In the genomic region with DNA sequence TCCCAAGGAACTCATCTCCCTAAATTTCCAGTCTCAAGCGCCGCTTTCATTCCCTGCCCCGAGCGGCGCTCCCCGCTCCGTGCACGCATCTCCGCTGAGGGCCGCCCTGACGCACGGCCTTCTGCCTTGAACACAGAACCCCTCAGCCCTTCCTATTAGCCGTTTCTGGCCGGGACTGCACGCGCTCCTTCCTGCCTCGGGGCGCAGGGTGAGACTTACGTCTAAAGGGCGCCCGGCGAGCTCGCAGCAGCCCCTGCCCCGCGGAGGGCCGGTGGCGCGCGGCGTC, we compare ENCODE assay signal across 1 cellular context.
TF ChIP-seq lines count a peak whose summit lies in the region.

No MANE protein-coding gene starts in this region.

TF ChIP-seq in K562, 482 proteins besides CTCF, POLR2A, EP300 and RAD21 (continued from another document and continues in another):
- TF ChIP-seq, protein P1, sequence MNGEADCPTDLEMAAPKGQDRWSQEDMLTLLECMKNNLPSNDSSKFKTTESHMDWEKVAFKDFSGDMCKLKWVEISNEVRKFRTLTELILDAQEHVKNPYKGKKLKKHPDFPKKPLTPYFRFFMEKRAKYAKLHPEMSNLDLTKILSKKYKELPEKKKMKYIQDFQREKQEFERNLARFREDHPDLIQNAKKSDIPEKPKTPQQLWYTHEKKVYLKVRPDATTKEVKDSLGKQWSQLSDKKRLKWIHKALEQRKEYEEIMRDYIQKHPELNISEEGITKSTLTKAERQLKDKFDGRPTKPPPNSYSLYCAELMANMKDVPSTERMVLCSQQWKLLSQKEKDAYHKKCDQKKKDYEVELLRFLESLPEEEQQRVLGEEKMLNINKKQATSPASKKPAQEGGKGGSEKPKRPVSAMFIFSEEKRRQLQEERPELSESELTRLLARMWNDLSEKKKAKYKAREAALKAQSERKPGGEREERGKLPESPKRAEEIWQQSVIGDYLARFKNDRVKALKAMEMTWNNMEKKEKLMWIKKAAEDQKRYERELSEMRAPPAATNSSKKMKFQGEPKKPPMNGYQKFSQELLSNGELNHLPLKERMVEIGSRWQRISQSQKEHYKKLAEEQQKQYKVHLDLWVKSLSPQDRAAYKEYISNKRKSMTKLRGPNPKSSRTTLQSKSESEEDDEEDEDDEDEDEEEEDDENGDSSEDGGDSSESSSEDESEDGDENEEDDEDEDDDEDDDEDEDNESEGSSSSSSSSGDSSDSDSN (IDR thresholded peaks at IDR 0.05; ENCODE audit: borderline replicate concordance in 1 of 2, low read depth in 2 of 2, low read length in 2 of 2): no peak; a peak in 1 of 4 replicates
- TF ChIP-seq ZNF354B (CRISPR knock-in tag; IDR thresholded peaks at IDR 0.05): no peak
- TF ChIP-seq MYC (IDR thresholded peaks at IDR 0.05; ENCODE audit: low read depth, low read length): 0 out of 2 replicates have a peak, but pooled peaks have one; percentile 1
- TF ChIP-seq MYC (CRISPR knock-in tag; IDR thresholded peaks at IDR 0.05; ENCODE audit: borderline replicate concordance, low read depth): no peak
- TF ChIP-seq, protein P2, sequence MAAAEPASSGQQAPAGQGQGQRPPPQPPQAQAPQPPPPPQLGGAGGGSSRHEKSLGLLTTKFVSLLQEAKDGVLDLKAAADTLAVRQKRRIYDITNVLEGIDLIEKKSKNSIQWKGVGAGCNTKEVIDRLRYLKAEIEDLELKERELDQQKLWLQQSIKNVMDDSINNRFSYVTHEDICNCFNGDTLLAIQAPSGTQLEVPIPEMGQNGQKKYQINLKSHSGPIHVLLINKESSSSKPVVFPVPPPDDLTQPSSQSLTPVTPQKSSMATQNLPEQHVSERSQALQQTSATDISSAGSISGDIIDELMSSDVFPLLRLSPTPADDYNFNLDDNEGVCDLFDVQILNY (CRISPR knock-in tag; IDR thresholded peaks at IDR 0.05): 0 out of 2 replicates have a peak, but pooled peaks have one; percentile 38
- TF ChIP-seq ATF1 (CRISPR knock-in tag; IDR thresholded peaks at IDR 0.05): no peak
- TF ChIP-seq ATF1 (tag; IDR thresholded peaks at IDR 0.05): peak; percentile 27; the same call in 1 of the 2 replicates
- TF ChIP-seq, protein P3, sequence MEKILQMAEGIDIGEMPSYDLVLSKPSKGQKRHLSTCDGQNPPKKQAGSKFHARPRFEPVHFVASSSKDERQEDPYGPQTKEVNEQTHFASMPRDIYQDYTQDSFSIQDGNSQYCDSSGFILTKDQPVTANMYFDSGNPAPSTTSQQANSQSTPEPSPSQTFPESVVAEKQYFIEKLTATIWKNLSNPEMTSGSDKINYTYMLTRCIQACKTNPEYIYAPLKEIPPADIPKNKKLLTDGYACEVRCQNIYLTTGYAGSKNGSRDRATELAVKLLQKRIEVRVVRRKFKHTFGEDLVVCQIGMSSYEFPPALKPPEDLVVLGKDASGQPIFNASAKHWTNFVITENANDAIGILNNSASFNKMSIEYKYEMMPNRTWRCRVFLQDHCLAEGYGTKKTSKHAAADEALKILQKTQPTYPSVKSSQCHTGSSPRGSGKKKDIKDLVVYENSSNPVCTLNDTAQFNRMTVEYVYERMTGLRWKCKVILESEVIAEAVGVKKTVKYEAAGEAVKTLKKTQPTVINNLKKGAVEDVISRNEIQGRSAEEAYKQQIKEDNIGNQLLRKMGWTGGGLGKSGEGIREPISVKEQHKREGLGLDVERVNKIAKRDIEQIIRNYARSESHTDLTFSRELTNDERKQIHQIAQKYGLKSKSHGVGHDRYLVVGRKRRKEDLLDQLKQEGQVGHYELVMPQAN (IDR thresholded peaks at IDR 0.05; ENCODE audit: borderline replicate concordance): no peak
- no peak for TF ChIP-seq RNF2 (IDR thresholded peaks at IDR 0.05)
- 0 out of 2 replicates have a peak, but pooled peaks have one; percentile 37 for TF ChIP-seq ZNF24 (IDR thresholded peaks at IDR 0.05)
- no peak for TF ChIP-seq ZKSCAN1 (IDR thresholded peaks at IDR 0.05; ENCODE audit: low read depth, low read length)
- TF ChIP-seq, protein P4, sequence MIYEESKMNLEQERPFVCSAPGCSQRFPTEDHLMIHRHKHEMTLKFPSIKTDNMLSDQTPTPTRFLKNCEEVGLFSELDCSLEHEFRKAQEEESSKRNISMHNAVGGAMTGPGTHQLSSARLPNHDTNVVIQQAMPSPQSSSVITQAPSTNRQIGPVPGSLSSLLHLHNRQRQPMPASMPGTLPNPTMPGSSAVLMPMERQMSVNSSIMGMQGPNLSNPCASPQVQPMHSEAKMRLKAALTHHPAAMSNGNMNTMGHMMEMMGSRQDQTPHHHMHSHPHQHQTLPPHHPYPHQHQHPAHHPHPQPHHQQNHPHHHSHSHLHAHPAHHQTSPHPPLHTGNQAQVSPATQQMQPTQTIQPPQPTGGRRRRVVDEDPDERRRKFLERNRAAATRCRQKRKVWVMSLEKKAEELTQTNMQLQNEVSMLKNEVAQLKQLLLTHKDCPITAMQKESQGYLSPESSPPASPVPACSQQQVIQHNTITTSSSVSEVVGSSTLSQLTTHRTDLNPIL (CRISPR knock-in tag; IDR thresholded peaks at IDR 0.05): no peak
- TF ChIP-seq TBL1XR1 (IDR thresholded peaks at IDR 0.05; ENCODE audit: low read length in 2 of 2): no peak
- TF ChIP-seq HNRNPH1 (optimal IDR thresholded peaks at IDR 0.05; ENCODE audit: low read depth, low read length): no peak
- no peak for TF ChIP-seq RUNX1 (IDR thresholded peaks at IDR 0.05; ENCODE audit: low read depth)
- TF ChIP-seq SMARCA5 (IDR thresholded peaks at IDR 0.05): no peak
- no peak for TF ChIP-seq SP1 (CRISPR knock-in tag; IDR thresholded peaks at IDR 0.05)
- TF ChIP-seq, protein P5, sequence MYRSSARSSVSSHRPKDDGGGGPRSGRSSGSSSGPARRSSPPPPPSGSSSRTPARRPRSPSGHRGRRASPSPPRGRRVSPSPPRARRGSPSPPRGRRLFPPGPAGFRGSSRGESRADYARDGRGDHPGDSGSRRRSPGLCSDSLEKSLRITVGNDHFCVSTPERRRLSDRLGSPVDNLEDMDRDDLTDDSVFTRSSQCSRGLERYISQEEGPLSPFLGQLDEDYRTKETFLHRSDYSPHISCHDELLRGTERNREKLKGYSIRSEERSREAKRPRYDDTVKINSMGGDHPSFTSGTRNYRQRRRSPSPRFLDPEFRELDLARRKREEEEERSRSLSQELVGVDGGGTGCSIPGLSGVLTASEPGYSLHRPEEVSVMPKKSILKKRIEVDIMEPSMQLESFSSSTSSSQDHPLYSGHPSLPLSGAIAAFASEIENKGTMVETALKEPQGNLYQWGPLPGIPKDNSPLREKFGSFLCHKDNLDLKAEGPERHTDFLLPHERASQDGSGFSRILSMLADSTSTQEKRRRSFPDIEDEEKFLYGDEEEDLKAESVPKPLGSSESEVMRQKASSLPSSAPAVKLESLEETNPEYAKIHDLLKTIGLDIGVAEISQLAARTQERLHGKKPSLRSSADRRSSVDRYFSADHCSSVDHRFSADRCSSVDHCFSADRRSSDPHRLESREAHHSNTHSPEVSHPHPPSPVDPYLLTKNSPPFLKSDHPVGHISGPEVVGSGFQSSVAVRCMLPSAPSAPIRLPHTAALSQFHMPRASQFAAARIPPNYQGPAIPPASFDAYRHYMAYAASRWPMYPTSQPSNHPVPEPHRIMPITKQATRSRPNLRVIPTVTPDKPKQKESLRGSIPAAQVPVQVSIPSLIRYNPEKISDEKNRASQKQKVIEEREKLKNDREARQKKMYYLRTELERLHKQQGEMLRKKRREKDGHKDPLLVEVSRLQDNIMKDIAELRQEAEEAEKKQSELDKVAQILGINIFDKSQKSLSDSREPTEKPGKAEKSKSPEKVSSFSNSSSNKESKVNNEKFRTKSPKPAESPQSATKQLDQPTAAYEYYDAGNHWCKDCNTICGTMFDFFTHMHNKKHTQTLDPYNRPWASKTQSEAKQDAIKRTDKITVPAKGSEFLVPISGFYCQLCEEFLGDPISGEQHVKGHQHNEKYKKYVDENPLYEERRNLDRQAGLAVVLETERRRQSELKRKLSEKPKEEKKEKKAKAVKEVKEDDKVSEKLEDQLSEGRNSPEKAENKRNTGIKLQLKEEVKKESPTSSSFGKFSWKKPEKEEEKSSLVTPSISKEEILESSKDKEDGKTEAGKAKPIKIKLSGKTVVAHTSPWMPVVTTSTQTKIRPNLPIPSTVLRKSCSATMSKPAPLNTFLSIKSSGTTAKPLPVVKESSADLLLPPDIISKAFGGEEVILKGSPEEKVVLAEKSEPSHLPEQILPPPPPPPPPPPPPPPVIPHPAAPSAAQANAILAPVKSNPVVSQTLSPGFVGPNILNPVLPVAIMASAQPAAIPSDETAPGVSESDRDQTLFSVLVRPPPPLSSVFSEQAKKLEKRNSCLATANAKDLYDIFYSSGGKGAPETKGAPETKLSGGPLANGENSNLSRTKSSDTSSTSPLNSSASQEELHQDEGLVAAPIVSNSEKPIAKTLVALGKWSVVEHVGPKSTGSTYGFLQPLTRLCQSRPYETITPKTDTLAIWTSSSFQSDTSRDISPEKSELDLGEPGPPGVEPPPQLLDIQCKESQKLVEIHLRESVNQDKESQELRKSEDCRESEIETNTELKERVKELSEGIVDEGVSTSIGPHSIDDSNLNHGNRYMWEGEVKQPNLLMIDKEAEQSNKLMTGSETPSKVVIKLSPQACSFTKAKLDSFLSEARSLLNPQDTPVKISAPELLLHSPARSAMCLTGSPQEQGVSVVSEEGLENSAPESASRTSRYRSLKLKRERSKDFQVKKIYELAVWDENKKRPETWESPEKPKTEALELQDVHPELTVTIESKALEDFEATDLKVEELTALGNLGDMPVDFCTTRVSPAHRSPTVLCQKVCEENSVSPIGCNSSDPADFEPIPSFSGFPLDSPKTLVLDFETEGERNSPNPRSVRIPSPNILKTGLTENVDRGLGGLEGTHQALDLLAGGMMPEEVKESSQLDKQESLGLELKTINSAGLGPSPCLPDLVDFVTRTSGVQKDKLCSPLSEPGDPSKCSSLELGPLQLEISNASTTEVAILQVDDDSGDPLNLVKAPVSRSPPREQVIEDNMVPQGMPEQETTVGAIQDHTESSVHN (IDR thresholded peaks at IDR 0.05; ENCODE audit: borderline replicate concordance in 1 of 2, low read depth in 1 of 2): no peak
- TF ChIP-seq U2AF2 (optimal IDR thresholded peaks at IDR 0.05; ENCODE audit: low read depth, low read length): no peak
- TF ChIP-seq RAD51 (IDR thresholded peaks at IDR 0.05; ENCODE audit: borderline replicate concordance, low read depth): no peak
- TF ChIP-seq NR4A1 (CRISPR knock-in tag; IDR thresholded peaks at IDR 0.05): no peak
- TF ChIP-seq NR4A1 (tag; IDR thresholded peaks at IDR 0.05): no peak
- TF ChIP-seq FOXA3 (CRISPR knock-in tag; conservative IDR thresholded peaks at IDR 0.05 in 1 of 2, IDR thresholded peaks at IDR 0.05 in 1 of 2): no peak
- no peak for TF ChIP-seq ZKSCAN3 (CRISPR knock-in tag; IDR thresholded peaks at IDR 0.05)
- TF ChIP-seq, protein P6, sequence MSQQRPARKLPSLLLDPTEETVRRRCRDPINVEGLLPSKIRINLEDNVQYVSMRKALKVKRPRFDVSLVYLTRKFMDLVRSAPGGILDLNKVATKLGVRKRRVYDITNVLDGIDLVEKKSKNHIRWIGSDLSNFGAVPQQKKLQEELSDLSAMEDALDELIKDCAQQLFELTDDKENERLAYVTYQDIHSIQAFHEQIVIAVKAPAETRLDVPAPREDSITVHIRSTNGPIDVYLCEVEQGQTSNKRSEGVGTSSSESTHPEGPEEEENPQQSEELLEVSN (IDR thresholded peaks at IDR 0.05; ENCODE audit: borderline replicate concordance in 1 of 2, extremely low read depth in 1 of 2, insufficient read depth in 1 of 2, insufficient read length in 1 of 2, low read depth in 1 of 2, low read length in 1 of 2, poor library complexity in 1 of 2, severe bottlenecking in 1 of 2): peak in 1 of 2 experiments; percentile 0
- TF ChIP-seq, protein P7, sequence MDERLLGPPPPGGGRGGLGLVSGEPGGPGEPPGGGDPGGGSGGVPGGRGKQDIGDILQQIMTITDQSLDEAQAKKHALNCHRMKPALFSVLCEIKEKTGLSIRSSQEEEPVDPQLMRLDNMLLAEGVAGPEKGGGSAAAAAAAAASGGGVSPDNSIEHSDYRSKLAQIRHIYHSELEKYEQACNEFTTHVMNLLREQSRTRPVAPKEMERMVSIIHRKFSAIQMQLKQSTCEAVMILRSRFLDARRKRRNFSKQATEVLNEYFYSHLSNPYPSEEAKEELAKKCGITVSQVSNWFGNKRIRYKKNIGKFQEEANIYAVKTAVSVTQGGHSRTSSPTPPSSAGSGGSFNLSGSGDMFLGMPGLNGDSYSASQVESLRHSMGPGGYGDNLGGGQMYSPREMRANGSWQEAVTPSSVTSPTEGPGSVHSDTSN (CRISPR knock-in tag; IDR thresholded peaks at IDR 0.05; ENCODE audit: low read depth): no peak
- TF ChIP-seq, protein P7 (tag; conservative IDR thresholded peaks at IDR 0.05; ENCODE audit: low read depth): no peak
- no peak for TF ChIP-seq SNIP1 (IDR thresholded peaks at IDR 0.05; ENCODE audit: low read depth)
- TF ChIP-seq HMGN3 (IDR thresholded peaks at IDR 0.05; ENCODE audit: borderline replicate concordance, extremely low read depth, insufficient read length, low read depth, low read length): no peak
- TF ChIP-seq TEAD4 (IDR thresholded peaks at IDR 0.05; ENCODE audit: low read length): no peak
- no peak for TF ChIP-seq TEAD4 (CRISPR knock-in tag; IDR thresholded peaks at IDR 0.05; ENCODE audit: borderline replicate concordance)
